In the genomic region with DNA sequence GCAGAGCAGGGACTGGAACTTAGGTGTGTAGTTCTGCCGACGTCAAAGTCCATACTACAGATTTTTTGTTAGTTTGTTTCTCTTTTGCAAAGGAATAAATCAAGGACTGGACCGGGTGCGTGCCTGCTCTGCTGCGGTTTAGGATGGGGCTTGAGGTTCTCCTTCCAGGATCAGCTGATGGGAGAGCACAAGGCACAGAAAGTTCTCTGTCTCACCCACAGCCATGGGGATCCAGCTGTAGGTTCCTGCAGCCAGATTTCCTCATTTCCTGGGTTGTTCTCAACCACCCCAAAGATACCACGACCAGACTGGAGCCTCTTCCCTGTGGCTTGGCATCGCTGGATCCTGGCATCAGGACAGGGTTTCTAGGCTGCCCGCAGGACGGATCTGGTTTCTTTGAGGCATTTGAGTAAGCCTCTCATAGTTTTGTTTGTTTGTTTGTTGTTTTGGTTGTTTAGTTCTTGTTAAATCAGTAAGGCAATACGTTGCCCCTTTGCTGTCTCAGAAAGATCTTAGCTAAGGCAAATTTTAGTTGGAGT, we compare ENCODE assay signal across 13 cellular contexts. TPM values are rescaled to one million over a fixed set of nuclear protein-coding genes. Genes with fewer than 3 reads are reported as not detected.
DNase-seq lines count a peak whose midpoint lies in the region; ATAC-seq and TF ChIP-seq lines count a peak whose summit lies in the region.
"Had no signal": no experiment of that assay in that cellular context is flagged by ENCODE, and none has a peak within 500 bp of the region (broad histone marks: within the 10 kb centered on the region; RNA-seq: fewer than 3 reads in every experiment).

No MANE protein-coding gene starts in this region.

- POLR2A ChIA-PET in MCF 10A (lab: Yijun Ruan, JAX): interaction anchor here (0.7 kb wide), 1 partner anchor 107 kb away, joined by 3 read pairs; no protein-coding TSS in a partner anchor

- no peaks in the 10 kb centered on the region for H3K4me1 ChIP-seq in iPS-15b (ENCODE audit: control insufficient read depth, insufficient read depth, low read length)
- peaks cover 0 to 9% (median 7%) of the 10 kb centered on the region in 4 donors for H3K4me1 ChIP-seq in stomach

- peak overlapping the region; percentile 12 for H3K9ac ChIP-seq in iPS-15b (ENCODE audit: low read depth, low read length)

- peak; percentile 32 for DNase-seq in DMS 273 (lab: John Stamatoyannopoulos, UW; ENCODE audit: unreplicated experiment)
- DNase-seq in DMS 273 treated with DMSO at 0.1 percent for 48 hours (lab: John Stamatoyannopoulos, UW): no peak
- DNase-seq in MCF 10A (ENCODE audit: unreplicated experiment): no peak
- no peak for DNase-seq in stomach
- DNase-seq in DMS114 treated with DMSO at 0.1 percent for 48 hours (lab: John Stamatoyannopoulos, UW; ENCODE audit: unreplicated experiment): no peak
- DNase-seq: activated CD4-positive, alpha-beta T cell treated with anti-CD3 and anti-CD28 coated beads, Interleukin-2, amount 50 U/mL, for 48 hours; NCI-H524 treated with DMSO at 0.1 percent for 48 hours; stimulated activated naive CD4-positive, alpha-beta T cell had no signal

- H3K36me3 ChIP-seq in iPS-15b (ENCODE audit: control insufficient read depth, insufficient read depth, low read length) (no peaks in the 10 kb centered on the region), stomach (no peaks in the 10 kb centered on the region)
- H3K36me3 ChIP-seq: MG63 had no signal

- peaks cover 24% of the 10 kb centered on the region for H3K27me3 ChIP-seq in iPS-15b (ENCODE audit: control insufficient read depth, insufficient read depth, low read length)
- H3K27me3 ChIP-seq in stomach: peaks cover 0 to 31% (median 25%) of the 10 kb centered on the region in 3 donors
- H3K27me3 ChIP-seq: MG63 had no signal

- ATAC-seq in GM18498 (IDR thresholded peaks at IDR 0.05; ENCODE audit: unreplicated experiment) (no peak), HG02610 (IDR thresholded peaks at IDR 0.05; ENCODE audit: unreplicated experiment) (no peak)

- H3K9me3 ChIP-seq in iPS-15b (ENCODE audit: control insufficient read depth, insufficient read depth, low read length) (no peaks in the 10 kb centered on the region), stomach (no peaks in the 10 kb centered on the region)
- H3K9me3 ChIP-seq: MG63 had no signal

- H3K27ac ChIP-seq in stomach: peak overlapping the region in 3 of 5 donors; percentile 29 to 70 (median 57)
- H3K27ac ChIP-seq: 22Rv1 had no signal

- H3K27me3 Mint-ChIP-seq in MCF 10A (ENCODE audit: insufficient read depth, unreplicated experiment): peaks cover 18% of the 10 kb centered on the region

- 58 to 72% (median 64%) methylated on average over 9 to 10 of the region's 10 CpGs for WGBS in stomach, 5 donors

- CTCF ChIA-PET in MCF 10A (lab: Yijun Ruan, JAX): interaction anchor here (1.0 kb wide), 1 partner anchor 24 kb away, joined by 3 read pairs; no protein-coding TSS in a partner anchor

- H3K9me3 Mint-ChIP-seq in MCF 10A (ENCODE audit: unreplicated experiment): no peaks in the 10 kb centered on the region

- H3K36me3 Mint-ChIP-seq in MCF 10A (ENCODE audit: insufficient read depth, unreplicated experiment): no peaks in the 10 kb centered on the region

- H3K4me3 ChIP-seq in iPS-15b (ENCODE audit: low read depth, low read length) (peak overlapping the region; percentile 55), stomach (peak overlapping the region; percentile 41 to 58 (median 52))

- H3K4me1 Mint-ChIP-seq in MCF 10A (ENCODE audit: insufficient read depth, unreplicated experiment): no peaks in the 10 kb centered on the region

- TF ChIP-seq POLR2A in stomach (IDR thresholded peaks at IDR 0.05): no peak

- TF ChIP-seq CTCF in MCF 10A (IDR thresholded peaks at IDR 0.05; ENCODE audit: unreplicated experiment) (no peak), stomach (IDR thresholded peaks at IDR 0.05) (no peak)

- no peak for TF ChIP-seq EP300 in stomach (IDR thresholded peaks at IDR 0.05)

- no peak overlapping the region for H3K27ac Mint-ChIP-seq in MCF 10A (ENCODE audit: low read depth, unreplicated experiment)

- intact Hi-C loops in MCF 10A (cut with micrococcal nuclease) (no loop called here), stomach (cut with DNase I; ENCODE audit: low total_unique reads) (no loop called here)

- BruUV-seq in MCF 10A (replicated peaks; lab: Mats Ljungman, UMichigan): no TSS peak

- H3K4me3 Mint-ChIP-seq in MCF 10A (ENCODE audit: unreplicated experiment): peak overlapping the region; percentile 69

RNA-seq across cellular contexts. Expression of gene SRPX, which starts 0.8 kb away (rescaled TPM):
- total RNA-seq in MCF 10A (2022) (7.4 and 9.4 TPM in 2 replicates), stomach (10 to 100 TPM in 4 of 5 donors, 1 to 10 TPM in 1; 8.9 to 70.7 (median 36.2) TPM)
- polyA plus RNA-seq in stomach: 10 to 100 TPM; 21.2 to 59.0 (median 33.1) TPM
